Comparison of ENCODE assay signal across 2 cellular contexts in genomic region chr22:19174106-19175025, GRCh38.
TF ChIP-seq lines count a peak whose summit lies in the region.

No MANE protein-coding gene starts in this region.

TF ChIP-seq in SK-N-SH, 30 proteins besides CTCF, POLR2A, EP300 and RAD21 (continued from another document):
- TF ChIP-seq USF1 (IDR thresholded peaks at IDR 0.05; ENCODE audit: borderline replicate concordance, low read depth), result no peak

TF ChIP-seq in SK-N-SH treated with all-trans-retinoic acid at 6 μM for 48 hours, 23 proteins besides CTCF, POLR2A, EP300 and RAD21 (continued from another document):
- TF ChIP-seq TOX (CRISPR knock-in tag; IDR thresholded peaks at IDR 0.05; ENCODE audit: borderline replicate concordance) (no peak), CSRNP3 (CRISPR knock-in tag; IDR thresholded peaks at IDR 0.05) (no peak), ARNTL (CRISPR knock-in tag; IDR thresholded peaks at IDR 0.05; ENCODE audit: borderline replicate concordance, low read depth) (no peak), ZFP30 (CRISPR knock-in tag; IDR thresholded peaks at IDR 0.05) (no peak), PPARA (CRISPR knock-in tag; IDR thresholded peaks at IDR 0.05; ENCODE audit: borderline replicate concordance) (no peak), ZFP3 (CRISPR knock-in tag; IDR thresholded peaks at IDR 0.05) (no peak), GLIS3 (CRISPR knock-in tag; IDR thresholded peaks at IDR 0.05) (no peak), TSHZ2 (CRISPR knock-in tag; IDR thresholded peaks at IDR 0.05) (no peak), ISL1 (CRISPR knock-in tag; IDR thresholded peaks at IDR 0.05) (no peak), POU6F1 (CRISPR knock-in tag; IDR thresholded peaks at IDR 0.05; ENCODE audit: borderline replicate concordance, low read depth) (no peak)
